Comparison of ENCODE assay signal across 16 cellular contexts in the genomic region with DNA sequence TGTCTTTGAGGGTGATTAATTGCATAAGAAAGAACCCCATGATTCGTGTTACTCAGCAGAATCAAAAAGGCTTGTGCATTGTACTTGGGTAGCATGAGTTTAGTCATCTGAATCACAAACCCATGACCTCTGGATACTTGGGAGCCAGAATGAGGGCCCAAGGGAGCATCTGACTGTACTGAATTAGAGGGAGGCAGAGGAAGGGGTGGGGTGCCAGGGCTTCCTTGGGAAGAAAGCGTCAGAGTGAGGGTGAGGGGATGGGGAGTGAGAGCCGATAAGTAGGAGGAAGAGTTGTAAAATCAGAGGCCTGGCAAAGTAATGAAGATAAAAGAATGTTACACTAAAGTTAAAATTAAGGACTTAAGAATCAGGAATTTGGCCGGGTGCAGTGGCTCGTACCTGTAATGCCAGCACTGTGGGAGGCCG. TPM values are rescaled to one million over a fixed set of nuclear protein-coding genes. Genes with fewer than 3 reads are reported as not detected.
DNase-seq lines count a peak whose midpoint lies in the region; ATAC-seq, FAIRE-seq and TF ChIP-seq lines count a peak whose summit lies in the region.
"Had no signal": no experiment of that assay in that cellular context is flagged by ENCODE, and none has a peak within 500 bp of the region (broad histone marks: within the 10 kb centered on the region; RNA-seq: fewer than 3 reads in every experiment).

No MANE protein-coding gene starts in this region.

- H2BK12ac ChIP-seq in H9 (ENCODE audit: insufficient read length, low read depth, low read length) (no peak overlapping the region), H1 (ENCODE audit: low read depth, low read length) (no peak overlapping the region)

- no peak overlapping the region for H3K4me3 Mint-ChIP-seq in H9
- H3K4me3 Mint-ChIP-seq: IgD-negative memory B cell had no signal

- H3K14ac ChIP-seq in H9 (ENCODE audit: insufficient read depth, low read length) (no peak overlapping the region), H1 (ENCODE audit: insufficient read length) (no peak overlapping the region)

- H3K27ac ChIP-seq in ACC112 (ENCODE audit: low read depth, low read length): peak overlapping the region; percentile 93
- no peak overlapping the region for H3K27ac ChIP-seq in H9 (ENCODE audit: insufficient read length, low read depth, low read length)
- H3K27ac ChIP-seq in H1 (ENCODE audit: low read depth, low read length): no peak overlapping the region
- H3K27ac ChIP-seq: thyroid gland had no signal

- no peak overlapping the region for H2AK5ac ChIP-seq in H9 (ENCODE audit: insufficient read length, low read length)
- H2AK5ac ChIP-seq in H1 (ENCODE audit: low read depth, low read length): no peak overlapping the region

- H3K79me1 ChIP-seq in H9 (ENCODE audit: insufficient read depth, low read depth, low read length, poor library complexity, severe bottlenecking) (no peaks in the 10 kb centered on the region), H1 (ENCODE audit: low read depth, low read length) (no peaks in the 10 kb centered on the region)

- H3K36me3 ChIP-seq in ACC112 (ENCODE audit: insufficient read depth, low read length) (0 out of 2 replicates have a peak, but pooled peaks cover 2% of the 10 kb centered on the region), H1 (ENCODE audit: control insufficient read depth in 2 of 4, insufficient read depth in 4 of 4, low read length in 3 of 4) (no peaks in the 10 kb centered on the region)

- no peak for TF ChIP-seq RAD21 in H1 (IDR thresholded peaks at IDR 0.05 in 1 of 2, conservative IDR thresholded peaks at IDR 0.05 in 1 of 2; ENCODE audit: low read depth in 2 of 2, low read length in 2 of 2)

- H3K36me3 Mint-ChIP-seq in H9 (ENCODE audit: insufficient read depth in 1 of 3, low read depth in 3 of 3): no peaks in the 10 kb centered on the region
- H3K36me3 Mint-ChIP-seq: IgD-negative memory B cell had no signal

- no peak for FAIRE-seq in H1 (lab: Jason Lieb, UNC)

- peaks cover 44% of the 10 kb centered on the region for H3K4me1 ChIP-seq in ACC112 (ENCODE audit: control insufficient read depth, insufficient read depth, low read length, unreplicated experiment)
- peaks cover 7% of the 10 kb centered on the region; the same call in 1 of the 2 replicates for H3K4me1 ChIP-seq in H9 (ENCODE audit: insufficient read depth, low read length)
- peaks cover 0 to 4% (median 1%) of the 10 kb centered on the region in 4 experiments; a peak in 3 of 7 replicates for H3K4me1 ChIP-seq in H1 (replicated peaks in 1 of 4; ENCODE audit: control insufficient read depth in 3 of 4, insufficient read depth in 4 of 4, low read length in 3 of 4)

- H3K23me2 ChIP-seq in H9 (ENCODE audit: insufficient read length, low read depth, low read length, poor library complexity, severe bottlenecking) (no peaks in the 10 kb centered on the region), H1 (ENCODE audit: low read depth, low read length) (no peaks in the 10 kb centered on the region)

- H3K27me3 ChIP-seq in ACC112 (ENCODE audit: insufficient read depth, low read length) (no peaks in the 10 kb centered on the region), H9 (ENCODE audit: insufficient read depth, low read length) (no peaks in the 10 kb centered on the region), H1 (replicated peaks in 1 of 4; ENCODE audit: control insufficient read depth in 3 of 4, extremely low read depth in 1 of 4, insufficient read depth in 3 of 4, low read length in 3 of 4) (no peaks in the 10 kb centered on the region)
- H3K27me3 ChIP-seq: thyroid gland had no signal

- H4K91ac ChIP-seq in H9 (ENCODE audit: insufficient read length, low read depth, low read length): no peak overlapping the region
- H4K91ac ChIP-seq in H1 (replicated peaks; ENCODE audit: insufficient read length, low read length): no peak overlapping the region

- no peak overlapping the region for H3K9ac ChIP-seq in H9 (ENCODE audit: extremely low read depth, insufficient read length, low read length)
- H3K9ac ChIP-seq in H1 (replicated peaks in 1 of 4; ENCODE audit: extremely low read depth in 1 of 4, low read depth in 3 of 4, low read length in 3 of 4): no peak overlapping the region

- DNase-seq in H9 (no peak), H1 (ENCODE audit: low read depth in 1 of 2, low spot score in 2 of 2) (no peak), lower leg skin (ENCODE audit: low spot score in 2 of 2) (peak; percentile 71 to 90), NCI-H1930 (lab: John Stamatoyannopoulos, UW) (no peak)
- DNase-seq: activated CD4-positive, alpha-beta T cell treated with anti-CD3 and anti-CD28 coated beads, Interleukin-2, amount 50 U/mL, for 1 hour; activated naive CD4-positive, alpha-beta T cell treated with Interleukin-2 at 50 U/mL for 16 hours; hippocampal formation; midbrain; NCI-H1436 treated with DMSO at 0.1 percent for 48 hours; NK-92 treated with Interleukin-12 subunit alpha and Interleukin-12 subunit beta, amount 100 ng/mL, for 24 hours had no signal

- POLR2A ChIA-PET in H1 (lab: Charles Lee; ENCODE audit: partially characterized antibody): interaction anchor here (1.2 kb wide), 1 partner anchor 290 kb away, joined by 4 read pairs; no protein-coding TSS in a partner anchor

- H4K20me1 ChIP-seq in H9 (ENCODE audit: control insufficient read depth, insufficient read depth, insufficient read length) (no peaks in the 10 kb centered on the region), H1 (replicated peaks in 1 of 2; ENCODE audit: control insufficient read depth in 1 of 2, insufficient read depth in 2 of 2, low read length in 2 of 2) (no peaks in the 10 kb centered on the region)

- CTCF ChIA-PET in H1 (lab: Charles Lee; ENCODE audit: partially characterized antibody): interaction anchor here (1.1 to 11.7 kb wide), 6 partner anchors 12 to 287 kb away, joined by 4 to 162 read pairs (median 10); no protein-coding TSS in a partner anchor

- H3K9me3 ChIP-seq in H9 (ENCODE audit: control insufficient read depth, low read depth, low read length): no peaks in the 10 kb centered on the region
- H3K9me3 ChIP-seq in H1 (ENCODE audit: insufficient read depth in 2 of 2, low read depth in 1 of 2, low read length in 1 of 2): no peaks in the 10 kb centered on the region
- H3K9me3 ChIP-seq: thyroid gland had no signal

- no peak overlapping the region for H2AFZ ChIP-seq in ACC112 (ENCODE audit: low read length, unreplicated experiment)
- H2AFZ ChIP-seq in H9 (ENCODE audit: low read length): no peak overlapping the region
- no peak overlapping the region for H2AFZ ChIP-seq in H1 (ENCODE audit: low read length)

- intact Hi-C loops in lower leg skin (cut with DNase I; ENCODE audit: low total_unique reads): no loop called here

- ATAC-seq in GM19023 (IDR thresholded peaks at IDR 0.05; ENCODE audit: unreplicated experiment): no peak
- no peak for ATAC-seq in HG02885 (IDR thresholded peaks at IDR 0.05; ENCODE audit: poor library complexity, unreplicated experiment)
- no peak for ATAC-seq in HG03520 (IDR thresholded peaks at IDR 0.05; ENCODE audit: unreplicated experiment)

- no CpG with 5 or more reads among the region's 6 CpGs for WGBS in H9 (ENCODE audit: extremely low coverage, insufficient read length, low lambda C conversion rate)
- WGBS in H1 (ENCODE audit: extremely low coverage in 1 of 2, insufficient coverage in 1 of 2, insufficient read length in 1 of 2, insufficient replicate concordance in 2 of 2, low coverage in 1 of 2, low lambda C conversion rate in 2 of 2, missing lambda C conversion rate in 1 of 2), 2 experiments: 62% methylated on average over 6 of the region's 6 CpGs; no CpG with 5 or more reads in 1 of the 2 experiments
- 60 to 68% methylated on average over 6 of the region's 6 CpGs for WGBS in lower leg skin, 2 donors

- TF ChIP-seq POLR2A in H1 (IDR thresholded peaks at IDR 0.05; ENCODE audit: control extremely low read depth in 1 of 2, low read depth in 2 of 2, low read length in 2 of 2): no peak
- no peak for TF ChIP-seq POLR2A in lower leg skin (IDR thresholded peaks at IDR 0.05)

- H3K4me3 ChIP-seq in ACC112 (ENCODE audit: low read depth, low read length) (no peak overlapping the region), H1 (ENCODE audit: extremely low read depth in 1 of 4, insufficient read depth in 2 of 4, low read depth in 3 of 4, low read length in 4 of 4) (no peak overlapping the region), lower leg skin (ENCODE audit: low read depth, poor library complexity, severe bottlenecking) (no peak overlapping the region)
- H3K4me3 ChIP-seq: thyroid gland had no signal

- H3K23ac ChIP-seq in H9 (ENCODE audit: insufficient read length, low read depth, low read length): no peak overlapping the region
- no peak overlapping the region for H3K23ac ChIP-seq in H1 (ENCODE audit: insufficient read length)

- peak overlapping the region; percentile 53 to 76 (median 74); a peak in 5 of 7 replicates for H3K27ac Mint-ChIP-seq in H9
- H3K27ac Mint-ChIP-seq: IgD-negative memory B cell had no signal

- no peak overlapping the region for H3K56ac ChIP-seq in H9 (ENCODE audit: insufficient read length, low read depth, low read length)
- no peak overlapping the region for H3K56ac ChIP-seq in H1 (replicated peaks; ENCODE audit: insufficient read length, low read depth, low read length)

- H3K9me3 Mint-ChIP-seq in H9: peaks cover 0 to 9% of the 10 kb centered on the region in 2 experiments; a peak in 1 of 5 replicates
- H3K9me3 Mint-ChIP-seq: IgD-negative memory B cell had no signal

- H3T11ph ChIP-seq in H9 (ENCODE audit: low read length): no peak overlapping the region

- peaks cover 3% of the 10 kb centered on the region for H3K79me2 ChIP-seq in ACC112 (ENCODE audit: control insufficient read depth, insufficient read depth, low read length, unreplicated experiment)
- H3K79me2 ChIP-seq in H9 (ENCODE audit: insufficient read depth, low read length): no peaks in the 10 kb centered on the region
- no peaks in the 10 kb centered on the region for H3K79me2 ChIP-seq in H1 (ENCODE audit: control insufficient read depth in 1 of 2, insufficient read depth in 2 of 2, low read length in 2 of 2)

- H2BK15ac ChIP-seq in H9 (ENCODE audit: low read depth, low read length) (no peak overlapping the region), H1 (ENCODE audit: low read length) (no peak overlapping the region)

- no peak overlapping the region for H2BK120ac ChIP-seq in H9 (ENCODE audit: low read depth, low read length, poor library complexity, severe bottlenecking)
- H2BK120ac ChIP-seq in H1 (replicated peaks; ENCODE audit: low read depth, low read length): no peak overlapping the region

- peaks cover 10 to 13% of the 10 kb centered on the region in 2 experiments for H3K4me1 Mint-ChIP-seq in H9
- H3K4me1 Mint-ChIP-seq: IgD-negative memory B cell had no signal

- TF ChIP-seq CTCF in H9 (conservative IDR thresholded peaks at IDR 0.05) (no peak), H1 (IDR thresholded peaks at IDR 0.05; ENCODE audit: control extremely low read depth in 1 of 3, insufficient read depth in 1 of 3, low read depth in 1 of 3, low read length in 3 of 3) (no peak), lower leg skin (IDR thresholded peaks at IDR 0.05) (no peak)

- H3K4ac ChIP-seq in H9 (ENCODE audit: low read depth, low read length): no peak overlapping the region
- H3K4ac ChIP-seq in H1 (replicated peaks; ENCODE audit: insufficient read length, low read depth, low read length): no peak overlapping the region

- no peak overlapping the region for H3K4me2 ChIP-seq in H9 (ENCODE audit: insufficient read depth, insufficient read length, low read length)
- H3K4me2 ChIP-seq in H1 (ENCODE audit: insufficient read depth in 1 of 2, low read depth in 2 of 2, low read length in 2 of 2): peak overlapping the region in 1 of 2 experiments; percentile 28; a peak in 1 of 4 replicates

- no peak overlapping the region for H3K18ac ChIP-seq in H9 (ENCODE audit: insufficient read length, low read depth, low read length)
- no peak overlapping the region for H3K18ac ChIP-seq in H1 (ENCODE audit: extremely low read depth, low read length)

- H4K8ac ChIP-seq in H9 (replicated peaks; ENCODE audit: insufficient read length, low read depth, low read length) (no peak overlapping the region), H1 (ENCODE audit: extremely low read depth, insufficient read depth, low read length) (no peak overlapping the region)

- no peak overlapping the region for H2BK20ac ChIP-seq in H9 (ENCODE audit: low read depth, low read length, poor library complexity, severe bottlenecking)
- H2BK20ac ChIP-seq in H1 (ENCODE audit: low read length): no peak overlapping the region

- TF ChIP-seq EP300 in H1 (IDR thresholded peaks at IDR 0.05; ENCODE audit: borderline replicate concordance in 1 of 2, low read depth in 2 of 2, low read length in 2 of 2): no peak

- H4K5ac ChIP-seq in H9 (ENCODE audit: insufficient read length, low read depth, low read length) (no peak overlapping the region), H1 (ENCODE audit: insufficient read length, low read depth, low read length) (no peak overlapping the region)

- no peak overlapping the region for H2BK5ac ChIP-seq in H9 (ENCODE audit: insufficient read length, low read length)
- H2BK5ac ChIP-seq in H1 (ENCODE audit: low read depth, low read length): no peak overlapping the region

- peaks cover 4% of the 10 kb centered on the region for H3K27me3 Mint-ChIP-seq in H9 (ENCODE audit: low read depth)

RNA-seq across cellular contexts. Expression of gene GPRC5D, which starts 29.8 kb away (rescaled TPM):
- total RNA-seq in H9 (2021): not detected in 2 replicates
- not detected in 2 replicates for total RNA-seq in H1 (2021; fragmentation: NEBNext Ultra II Directional; extraction: Animal tissue kit (Norgen Biotek cat#: 25700))
- polyA plus RNA-seq in H1 (2011; rRNA removed): 0.45 and 0.60 TPM in 2 replicates
- 0.10 TPM for polyA plus RNA-seq in H1 (2011; cell fraction: cytosol; rRNA removed)
- polyA plus RNA-seq in H1 (2011; cell fraction: nucleus; rRNA removed): 0.47 TPM
- 0.41 TPM in 1 of 4 replicates, not detected in the others for polyA plus RNA-seq in H1 (2012, experiment 1 of 2)
- polyA plus RNA-seq in H1 (2012, experiment 2 of 2): not detected
- polyA plus RNA-seq in H1 (2013, experiment 1 of 2): not detected
- polyA plus RNA-seq in H1 (2013, experiment 2 of 2): not detected
- 0.83 and 2.2 TPM in 2 replicates for polyA minus RNA-seq in H1 (2011; rRNA and poly(A)+ RNA removed)
- not detected for polyA minus RNA-seq in H1 (2011; cell fraction: cytosol; rRNA and poly(A)+ RNA removed)
- not detected for polyA minus RNA-seq in H1 (2011; cell fraction: nucleus; rRNA and poly(A)+ RNA removed)
- total RNA-seq in lower leg skin: 10 to 100 TPM in 2 of 4 donors, not detected in 2; 27.9 to 51.1 TPM
- total RNA-seq: thyroid gland had no signal

RNA-seq across cellular contexts. Expression of gene GPRC5A, which starts 30.8 kb away (rescaled TPM):
- total RNA-seq in H9 (2021) (0.09 and 0.13 TPM in 2 replicates), lower leg skin (1 to 10 TPM; 2.1 to 9.4 (median 5.3) TPM)
- total RNA-seq in H1 (2021; fragmentation: NEBNext Ultra II Directional; extraction: Animal tissue kit (Norgen Biotek cat#: 25700)): 1.0 and 1.5 TPM in 2 replicates
- 1.3 and 1.4 TPM in 2 replicates for polyA plus RNA-seq in H1 (2011; rRNA removed)
- polyA plus RNA-seq in H1 (2011; cell fraction: cytosol; rRNA removed): 1.3 TPM
- 1.6 TPM for polyA plus RNA-seq in H1 (2011; cell fraction: nucleus; rRNA removed)
- polyA plus RNA-seq in H1 (2012, experiment 1 of 2): 0.40 to 1.1 TPM (median 0.60 TPM) in 4 replicates
- 0.51 TPM for polyA plus RNA-seq in H1 (2012, experiment 2 of 2)
- 0.53 TPM for polyA plus RNA-seq in H1 (2013, experiment 1 of 2)
- 0.44 TPM for polyA plus RNA-seq in H1 (2013, experiment 2 of 2)
- 4.6 and 4.8 TPM in 2 replicates for polyA minus RNA-seq in H1 (2011; rRNA and poly(A)+ RNA removed)
- polyA minus RNA-seq in H1 (2011; cell fraction: cytosol; rRNA and poly(A)+ RNA removed): 1.3 TPM
- polyA minus RNA-seq in H1 (2011; cell fraction: nucleus; rRNA and poly(A)+ RNA removed): 1.5 TPM
- polyA plus RNA-seq: IgD-negative memory B cell had no signal

Comparison
In these comparisons a context has a peak if more than half of its experiments do, and no peak if none do; other contexts are left out.
1. DNase-seq: peak in lower leg skin (2 of 2); none in H9 (single experiment), H1 (0 of 2) and NCI-H1930 (0 of 2).